Comparison of ENCODE assay signal across 11 cellular contexts in genomic region chr14:105013150-105013787, GRCh38. TPM values are rescaled to one million over a fixed set of nuclear protein-coding genes. Genes with fewer than 3 reads are reported as not detected.
DNase-seq lines count a peak whose midpoint lies in the region; ATAC-seq and TF ChIP-seq lines count a peak whose summit lies in the region.
"Had no signal": no experiment of that assay in that cellular context is flagged by ENCODE, and none has a peak within 500 bp of the region (broad histone marks: within the 10 kb centered on the region; RNA-seq: fewer than 3 reads in every experiment).

No MANE protein-coding gene starts in this region.

- POLR2A ChIA-PET in A673 (lab: Charles Lee; ENCODE audit: low non-redundant PET), result no interaction called here

- H4K20me1 ChIP-seq in SU-DHL-6 (ENCODE audit: low read depth, low read length), result peaks cover 54% of the 10 kb centered on the region

- peaks cover 93% of the 10 kb centered on the region for H3K79me2 ChIP-seq in SU-DHL-6 (ENCODE audit: insufficient read depth, low read length)

- no peak for ATAC-seq in HG03432 (IDR thresholded peaks at IDR 0.05; ENCODE audit: unreplicated experiment)
- ATAC-seq in GM18868 (IDR thresholded peaks at IDR 0.05; ENCODE audit: unreplicated experiment), result no peak
- ATAC-seq: K562, right lobe of liver had no signal

- CTCF ChIA-PET in A673 (lab: Charles Lee), result interaction anchor here (0.7 kb wide), 2 partner anchors 30 to 37 kb away, joined by 3 to 4 read pairs; no protein-coding TSS in a partner anchor

- no peak overlapping the region for H2AFZ ChIP-seq in SU-DHL-6 (ENCODE audit: low read depth, low read length, severe bottlenecking)

- intact Hi-C loops in A673 (cut with micrococcal nuclease; ENCODE audit: unreplicated experiment), result no loop called here
- intact Hi-C loops in left ventricle myocardium inferior (cut with micrococcal nuclease), result no loop called here

- H3F3A ChIP-seq in SU-DHL-6 (ENCODE audit: insufficient read depth), result peaks cover 18% of the 10 kb centered on the region

- H3K36me3 ChIP-seq in A673 (ENCODE audit: insufficient read depth, low read length, poor library complexity, severe bottlenecking) (peaks cover 54% of the 10 kb centered on the region), SU-DHL-6 (ENCODE audit: low read length) (peaks cover 7% of the 10 kb centered on the region; the same call in 1 of the 2 replicates), left ventricle myocardium inferior (peaks cover 30% of the 10 kb centered on the region)

- peaks cover 39% of the 10 kb centered on the region for H3K4me1 ChIP-seq in A673 (ENCODE audit: insufficient read depth, low read length, poor library complexity, severe bottlenecking)
- H3K4me1 ChIP-seq in left ventricle myocardium inferior, result peaks cover 13% of the 10 kb centered on the region
- H3K4me1 ChIP-seq: right lobe of liver had no signal

- no TSS peak for BruUV-seq in A673 (replicated peaks; lab: Mats Ljungman, UMichigan)

- H3K27me3 ChIP-seq in A673 (replicated peaks; ENCODE audit: insufficient read depth, low read depth, low read length, poor library complexity) (no peaks in the 10 kb centered on the region), SU-DHL-6 (ENCODE audit: low read length) (no peaks in the 10 kb centered on the region), left ventricle myocardium inferior (ENCODE audit: low read depth) (no peaks in the 10 kb centered on the region)
- H3K27me3 ChIP-seq: right lobe of liver had no signal

- H3K9me2 ChIP-seq in SU-DHL-6 (replicated peaks; ENCODE audit: insufficient read depth, low read length), result no peaks in the 10 kb centered on the region

- TF ChIP-seq CTCF in A673 (conservative IDR thresholded peaks at IDR 0.05; ENCODE audit: low read depth, low read length), result no peak
- TF ChIP-seq CTCF in SU-DHL-6 (IDR thresholded peaks at IDR 0.05; ENCODE audit: insufficient read depth, low read length, poor library complexity, severe bottlenecking), result no peak
- peak; percentile 40 for TF ChIP-seq CTCF in left ventricle myocardium inferior (IDR thresholded peaks at IDR 0.05; ENCODE audit: borderline replicate concordance)
- no peak for TF ChIP-seq CTCF in coronary artery (IDR thresholded peaks at IDR 0.05)

- peak overlapping the region; percentile 100 for H3K9ac ChIP-seq in SU-DHL-6 (ENCODE audit: low read length)

- H3K27ac ChIP-seq in A673 (ENCODE audit: low read depth, low read length, poor library complexity, severe bottlenecking) (no peak overlapping the region), SU-DHL-6 (ENCODE audit: low read depth, low read length) (peak overlapping the region; percentile 50), left ventricle myocardium inferior (replicated peaks) (no peak overlapping the region), coronary artery (no peak overlapping the region)
- H3K27ac ChIP-seq: right lobe of liver had no signal

- DNase-seq in A673 (ENCODE audit: low spot score) (peak; percentile 51), G401 (ENCODE audit: low spot score) (peak; percentile 52), left ventricle myocardium inferior (peak; percentile 41), coronary artery (ENCODE audit: low spot score) (no peak), HT-29 (ENCODE audit: low spot score) (no peak)
- DNase-seq: cortex of kidney, right lobe of liver had no signal

- in situ Hi-C loops in G401 (cut with HindIII; ENCODE audit: low sequenced_read_pairs), result no loop called here

- no peaks in the 10 kb centered on the region for H3K9me3 ChIP-seq in A673 (ENCODE audit: low read depth, low read length, poor library complexity, severe bottlenecking)
- H3K9me3 ChIP-seq in SU-DHL-6 (ENCODE audit: insufficient read depth, low read length), result no peaks in the 10 kb centered on the region
- no peaks in the 10 kb centered on the region for H3K9me3 ChIP-seq in left ventricle myocardium inferior (replicated peaks)
- H3K9me3 ChIP-seq: right lobe of liver had no signal

- no peak overlapping the region for H3K4me3 ChIP-seq in A673 (ENCODE audit: low read depth, low read length, poor library complexity, severe bottlenecking)
- no peak overlapping the region for H3K4me3 ChIP-seq in SU-DHL-6 (ENCODE audit: insufficient read depth, low read length, poor library complexity, severe bottlenecking)
- no peak overlapping the region for H3K4me3 ChIP-seq in left ventricle myocardium inferior
- H3K4me3 ChIP-seq in coronary artery, result no peak overlapping the region
- H3K4me3 ChIP-seq: K562, right lobe of liver had no signal

- peak overlapping the region; percentile 90 for H3K4me2 ChIP-seq in SU-DHL-6 (ENCODE audit: low read depth, low read length, poor library complexity, severe bottlenecking)

RNA-seq across cellular contexts. Expression of gene CDCA4, which starts 7.6 kb away (rescaled TPM):
- total RNA-seq in A673 (2021) (49.7 and 51.1 TPM in 2 replicates), left ventricle myocardium inferior (2.0 TPM)
- 69.8 and 83.1 TPM in 2 replicates for total RNA-seq in G401 (2014; rRNA removed; shearing (Covaris generic))
- total RNA-seq in HT-29 (2014; rRNA removed; shearing (Covaris generic)), result 45.4 and 45.7 TPM in 2 replicates

RNA-seq across cellular contexts. Expression of gene CLBA1, which starts 27.7 kb away (rescaled TPM):
- total RNA-seq in A673 (2021) (14.3 and 14.6 TPM in 2 replicates), left ventricle myocardium inferior (2.4 TPM)
- total RNA-seq in G401 (2014; rRNA removed; shearing (Covaris generic)), result 10.5 and 18.0 TPM in 2 replicates
- 9.8 and 11.6 TPM in 2 replicates for total RNA-seq in HT-29 (2014; rRNA removed; shearing (Covaris generic))

RNA-seq across cellular contexts. Expression of gene AHNAK2, which starts 35.1 kb away (rescaled TPM):
- total RNA-seq in A673 (2021) (0.56 and 0.59 TPM in 2 replicates), left ventricle myocardium inferior (2.5 TPM)
- total RNA-seq in G401 (2014; rRNA removed; shearing (Covaris generic)), result 17.0 and 31.1 TPM in 2 replicates
- total RNA-seq in HT-29 (2014; rRNA removed; shearing (Covaris generic)), result 1.5 and 1.6 TPM in 2 replicates

RNA-seq across cellular contexts. Expression of gene GPR132, which starts 52.0 kb away (rescaled TPM):
- not detected in 2 replicates for total RNA-seq in A673 (2021)
- total RNA-seq in G401 (2014; rRNA removed; shearing (Covaris generic)), result 0.43 TPM in 1 of 2 replicates, not detected in the other
- 1.0 TPM for total RNA-seq in left ventricle myocardium inferior
- total RNA-seq in HT-29 (2014; rRNA removed; shearing (Covaris generic)), result not detected in 2 replicates

Comparison
In these comparisons a context has a peak if more than half of its experiments do, and no peak if none do; other contexts are left out.
1. DNase-seq: peak in A673 (single experiment), G401 (single experiment) and left ventricle myocardium inferior (single experiment); none in coronary artery (single experiment) and HT-29 (single experiment).
2. RNA of gene CDCA4, which starts 7.6 kb away (total RNA-seq): 69.8 to 83.1 TPM in G401, 49.7 to 51.1 TPM in A673 and 45.4 to 45.7 TPM in HT-29; 2.0 TPM in left ventricle myocardium inferior (single experiment); every median in the first group is over 10 times any median in the second.